Comparison of ENCODE assay signal across 28 cellular contexts in the genomic region with DNA sequence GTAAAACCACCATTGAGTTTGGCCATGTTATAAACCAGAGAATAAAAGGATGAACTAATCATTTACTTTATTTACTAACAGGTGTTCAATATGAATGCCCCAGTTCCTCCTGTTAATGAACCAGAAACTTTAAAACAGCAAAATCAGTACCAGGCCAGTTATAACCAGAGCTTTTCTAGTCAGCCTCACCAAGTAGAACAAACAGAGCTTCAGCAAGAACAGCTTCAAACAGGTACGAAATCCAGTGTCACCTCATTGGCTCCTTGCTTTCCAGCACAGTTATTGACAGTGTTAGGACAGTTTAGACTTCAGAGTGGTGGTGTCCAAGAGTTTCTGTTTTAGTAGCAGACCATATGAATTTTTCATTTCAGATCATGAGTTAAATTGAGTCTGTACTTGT.
"Had no signal": no experiment of that assay in that cellular context is flagged by ENCODE, and none has a peak within 500 bp of the region (broad histone marks: within the 10 kb centered on the region; RNA-seq: fewer than 3 reads in every experiment).

No MANE protein-coding gene starts in this region.

- H3K27ac ChIP-seq: epithelial cell of prostate, esophagus squamous epithelium, heart right ventricle, left ventricle myocardium inferior, neutrophil, ovary, prostate gland, tibial nerve had no signal

- H3K27me3 ChIP-seq: esophagus squamous epithelium, heart right ventricle, neutrophil, ovary, tibial nerve had no signal

- H3K4me1 Mint-ChIP-seq: endodermal cell, nephron progenitor cell had no signal

- ATAC-seq: activated CD8-positive, alpha-beta T cell treated with anti-CD3 and anti-CD28 coated beads for 36 hours; heart right ventricle; SK-N-SH treated with all-trans-retinoic acid at 6 μM for 48 hours had no signal

- H3K9me3 Mint-ChIP-seq: activated CD8-positive, alpha-beta T cell treated with anti-CD3 and anti-CD28 coated beads for 36 hours; activated naive CD8-positive, alpha-beta T cell treated with anti-CD3 and anti-CD28 coated beads, Interleukin-2, amount 10 ng/mL, durations not matched to agents 7 days and 5 days; central memory CD8-positive, alpha-beta T cell; dendritic cell treated with granulocyte-macrophage colony-stimulating factor and Interleukin-4, amounts not matched to agents 40 ng/mL and 50 ng/mL, for 4 days; endodermal cell; nephron progenitor cell had no signal

- H3K9me3 ChIP-seq: esophagus squamous epithelium, heart right ventricle, left ventricle myocardium inferior, neutrophil, ovary, prostate gland, tibial nerve had no signal

- H3K4me3 Mint-ChIP-seq: activated CD8-positive, alpha-beta T cell treated with anti-CD3 and anti-CD28 coated beads for 36 hours; activated naive CD8-positive, alpha-beta T cell treated with anti-CD3 and anti-CD28 coated beads, Interleukin-2, amount 10 ng/mL, durations not matched to agents 7 days and 5 days; central memory CD8-positive, alpha-beta T cell; dendritic cell treated with granulocyte-macrophage colony-stimulating factor and Interleukin-4, amounts not matched to agents 40 ng/mL and 50 ng/mL, for 4 days; endodermal cell; nephron progenitor cell had no signal

- H3K4me1 ChIP-seq: esophagus squamous epithelium, heart right ventricle, left ventricle myocardium inferior, prostate gland, tibial nerve had no signal

- DNase-seq: activated CD4-positive, alpha-beta T cell treated with anti-CD3 and anti-CD28 coated beads, Interleukin-2, amount 50 U/mL, for 1 hour; activated CD4-positive, CD25-positive, alpha-beta regulatory T cell treated with anti-CD3 and anti-CD28 coated beads, Interleukin-2, amount 50 U/mL, for 72 hours; activated CD8-positive, alpha-beta T cell treated with anti-CD3 and anti-CD28 coated beads for 36 hours; activated naive CD4-positive, alpha-beta T cell; activated naive CD8-positive, alpha-beta T cell treated with anti-CD3 and anti-CD28 coated beads, Interleukin-2, amount 10 ng/mL, durations not matched to agents 7 days and 5 days; activated T-cell treated with anti-CD3 and anti-CD28 coated beads for 4 hours; amniotic stem cell; endodermal cell; esophagus squamous epithelium; foreskin melanocyte; heart right ventricle; islet precursor cell; left ventricle myocardium inferior; mesendoderm; nephron progenitor cell; ovary; stimulated activated CD4-positive, alpha-beta T cell treated with anti-CD3 and anti-CD28 coated beads, Interleukin-15, amount 100 ng/mL, for 24 hours; stimulated activated CD4-positive, alpha-beta T cell treated with anti-CD3 and anti-CD28 coated beads, Interleukin-2, amount 100 ng/mL, for 24 hours; stimulated activated naive CD4-positive, alpha-beta T cell; T-helper 2 cell had no signal

- H3K36me3 ChIP-seq: ovary had no signal

- H3K27me3 Mint-ChIP-seq: activated CD8-positive, alpha-beta T cell treated with anti-CD3 and anti-CD28 coated beads for 36 hours; activated naive CD8-positive, alpha-beta T cell treated with anti-CD3 and anti-CD28 coated beads, Interleukin-2, amount 10 ng/mL, durations not matched to agents 7 days and 5 days; central memory CD8-positive, alpha-beta T cell; dendritic cell treated with granulocyte-macrophage colony-stimulating factor and Interleukin-4, amounts not matched to agents 40 ng/mL and 50 ng/mL, for 4 days had no signal

- H3K27ac Mint-ChIP-seq: activated CD8-positive, alpha-beta T cell treated with anti-CD3 and anti-CD28 coated beads for 36 hours; activated naive CD8-positive, alpha-beta T cell treated with anti-CD3 and anti-CD28 coated beads, Interleukin-2, amount 10 ng/mL, durations not matched to agents 7 days and 5 days; dendritic cell treated with granulocyte-macrophage colony-stimulating factor and Interleukin-4, amounts not matched to agents 40 ng/mL and 50 ng/mL, for 4 days; endodermal cell; nephron progenitor cell had no signal

- H3K4me3 ChIP-seq: esophagus squamous epithelium, heart right ventricle, left ventricle myocardium inferior, lung, ovary, prostate gland, tibial nerve had no signal
